ENCODE assay signal across 8 cellular contexts in genomic region chr16:85659805-85660511, GRCh38. TPM values are rescaled to one million over a fixed set of nuclear protein-coding genes. Genes with fewer than 3 reads are reported as not detected.
DNase-seq lines count a peak whose midpoint lies in the region; ATAC-seq, FAIRE-seq and TF ChIP-seq lines count a peak whose summit lies in the region.

No MANE protein-coding gene starts in this region.

- 71 to 84% (median 75%) methylated on average over 10 to 12 of the region's 12 CpGs for WGBS in stomach, 5 donors

- in situ Hi-C loops in ACHN (cut with HindIII; ENCODE audit: low pct_ligation_motif_present, low pct_unique_long_range_greater_than_20kb, low sequenced_read_pairs): no loop called here

- no peaks in the 10 kb centered on the region for H3K27me3 ChIP-seq in stomach

- FAIRE-seq in GM19239 (lab: Jason Lieb, UNC): peak; percentile 78

- no peak for TF ChIP-seq POLR2A in stomach (IDR thresholded peaks at IDR 0.05)

- no peaks in the 10 kb centered on the region for H3K9me3 ChIP-seq in stomach

- H3K4me3 Mint-ChIP-seq in nephron: no peak overlapping the region

- TF ChIP-seq CTCF in nephron (IDR thresholded peaks at IDR 0.05; ENCODE audit: unreplicated experiment in 3 of 3) (peak; percentile 84 to 89 (median 89)), stomach (IDR thresholded peaks at IDR 0.05) (peak in 6 of 7 experiments; percentile 36 to 86 (median 78))

- H3K36me3 Mint-ChIP-seq in nephron (ENCODE audit: low read depth): peaks cover 65% of the 10 kb centered on the region

- H3K4me1 Mint-ChIP-seq in nephron: peaks cover 14% of the 10 kb centered on the region

- peak overlapping the region in 1 of 5 donors; percentile 13 for H3K27ac ChIP-seq in stomach

- intact Hi-C loops in stomach (cut with DNase I; ENCODE audit: low total_unique reads): no loop called here

- H3K27ac Mint-ChIP-seq in nephron: peak overlapping the region in 2 of 3 experiments; percentile 15 to 38

- DNase-seq in ACHN: peak; percentile 64
- peak; percentile 95 for DNase-seq in GM19239 (ENCODE audit: insufficient read length, low spot score)
- peak; percentile 30 for DNase-seq in NOMO-1 treated with DMSO at 0.1 percent for 48 hours (lab: John Stamatoyannopoulos, UW; ENCODE audit: unreplicated experiment)
- peak; percentile 57 for DNase-seq in activated T-cell treated with anti-CD3 and anti-CD28 coated beads for 24 hours (ENCODE audit: low read depth)
- peak; percentile 70 for DNase-seq in stomach
- no peak for DNase-seq in NCI-H1048 (lab: John Stamatoyannopoulos, UW)

- no peaks in the 10 kb centered on the region for H3K9me3 Mint-ChIP-seq in nephron

- H3K4me3 ChIP-seq in stomach: no peak overlapping the region

- H3K27me3 Mint-ChIP-seq in nephron (ENCODE audit: low read depth): no peaks in the 10 kb centered on the region

- H3K4me1 ChIP-seq in stomach: peaks cover 0 to 28% (median 13%) of the 10 kb centered on the region in 4 donors

- H3K36me3 ChIP-seq in stomach: peaks cover 95 to 100% (median 100%) of the 10 kb centered on the region in 4 donors

- no peak for TF ChIP-seq EP300 in stomach (IDR thresholded peaks at IDR 0.05)

- peak; percentile 66 for ATAC-seq in esophagus mucosa

RNA-seq across cellular contexts. Expression of gene GINS2, which starts 28.8 kb away (rescaled TPM):
- total RNA-seq in esophagus mucosa (10.9 TPM), stomach (1 to 10 TPM in 3 of 5 donors, under 1 TPM in 1, not detected in 1; 0.87 to 2.0 (median 1.9) TPM)
- 1 to 10 TPM; 1.5 to 3.6 (median 2.9) TPM for polyA plus RNA-seq in stomach

RNA-seq across cellular contexts. Expression of gene GSE1, which starts 46.8 kb away (rescaled TPM):
- 23.9 TPM for total RNA-seq in esophagus mucosa
- 100 to 1,000 TPM in 4 of 5 donors, 10 to 100 TPM in 1; 58.2 to 294 (median 141) TPM for total RNA-seq in stomach
- polyA plus RNA-seq in stomach: 10 to 100 TPM; 11.8 to 21.1 (median 12.9) TPM
